In genomic region chr1:182851825-182852224, GRCh38 we compare ENCODE assay signal across 17 cellular contexts. TPM values are rescaled to one million over a fixed set of nuclear protein-coding genes. Genes with fewer than 3 reads are reported as not detected.
DNase-seq lines count a peak whose midpoint lies in the region; ATAC-seq, FAIRE-seq and TF ChIP-seq lines count a peak whose summit lies in the region.
"Had no signal": no experiment of that assay in that cellular context is flagged by ENCODE, and none has a peak within 500 bp of the region (broad histone marks: within the 10 kb centered on the region; RNA-seq: fewer than 3 reads in every experiment).

No MANE protein-coding gene starts in this region.

- no peak for DNase-seq in activated CD4-positive, alpha-beta T cell treated with anti-CD3 and anti-CD28 coated beads for 36 hours
- no peak for DNase-seq in activated CD4-positive, alpha-beta T cell treated with anti-CD3 and anti-CD28 coated beads for 1 hour
- no peak for DNase-seq in activated naive CD8-positive, alpha-beta T cell treated with anti-CD3 and anti-CD28 coated beads, Interleukin-2, amount 50 U/mL, for 24 hours
- no peak for DNase-seq in GM12892 (ENCODE audit: insufficient read length)
- no peak for DNase-seq in stimulated activated effector memory CD8-positive, alpha-beta T cell treated with anti-CD3 and anti-CD28 coated beads, Interleukin-12 subunit alpha, Interleukin-12 subunit beta, amount 100 ng/mL, for 72 hours (ENCODE audit: low spot score in 2 of 2)
- DNase-seq: C1 segment of cervical spinal cord; Calu3; CD4-positive, alpha-beta T cell; DND-41; GDM1; GM23248; IMR-90 had no signal

- H3K9me3 Mint-ChIP-seq in activated CD4-positive, alpha-beta T cell treated with anti-CD3 and anti-CD28 coated beads for 36 hours (ENCODE audit: low read depth): no peaks in the 10 kb centered on the region
- H3K9me3 Mint-ChIP-seq in activated naive CD8-positive, alpha-beta T cell (ENCODE audit: low read depth): no peaks in the 10 kb centered on the region
- no peaks in the 10 kb centered on the region for H3K9me3 Mint-ChIP-seq in activated naive CD8-positive, alpha-beta T cell treated with anti-CD3 and anti-CD28 coated beads, Interleukin-2, amount 50 U/mL, for 24 hours
- no peaks in the 10 kb centered on the region for H3K9me3 Mint-ChIP-seq in stimulated activated effector memory CD8-positive, alpha-beta T cell treated with anti-CD3 and anti-CD28 coated beads, Interleukin-12 subunit alpha, Interleukin-12 subunit beta, amount 100 ng/mL, for 72 hours
- H3K9me3 Mint-ChIP-seq: CD4-positive, alpha-beta T cell had no signal

- POLR2A ChIA-PET in activated CD4-positive, alpha-beta T cell treated with anti-CD3 and anti-CD28 coated beads for 36 hours (lab: Charles Lee): no interaction called here

- peaks cover 43% of the 10 kb centered on the region for H3K4me1 Mint-ChIP-seq in activated CD4-positive, alpha-beta T cell treated with anti-CD3 and anti-CD28 coated beads for 36 hours
- H3K4me1 Mint-ChIP-seq in activated naive CD8-positive, alpha-beta T cell (ENCODE audit: low read depth): peaks cover 41% of the 10 kb centered on the region
- peaks cover 39% of the 10 kb centered on the region for H3K4me1 Mint-ChIP-seq in activated naive CD8-positive, alpha-beta T cell treated with anti-CD3 and anti-CD28 coated beads, Interleukin-2, amount 50 U/mL, for 24 hours
- H3K4me1 Mint-ChIP-seq in stimulated activated effector memory CD8-positive, alpha-beta T cell treated with anti-CD3 and anti-CD28 coated beads, Interleukin-12 subunit alpha, Interleukin-12 subunit beta, amount 100 ng/mL, for 72 hours: peaks cover 32% of the 10 kb centered on the region

- CTCF ChIA-PET in activated CD4-positive, alpha-beta T cell treated with anti-CD3 and anti-CD28 coated beads for 36 hours (lab: Charles Lee): interaction anchor here (1.7 kb wide), 1 partner anchor 9 kb away, joined by 4 read pairs; no protein-coding TSS in a partner anchor

- no peaks in the 10 kb centered on the region for H3K27me3 Mint-ChIP-seq in activated CD4-positive, alpha-beta T cell treated with anti-CD3 and anti-CD28 coated beads for 36 hours
- no peaks in the 10 kb centered on the region for H3K27me3 Mint-ChIP-seq in activated naive CD8-positive, alpha-beta T cell
- no peaks in the 10 kb centered on the region for H3K27me3 Mint-ChIP-seq in activated naive CD8-positive, alpha-beta T cell treated with anti-CD3 and anti-CD28 coated beads, Interleukin-2, amount 50 U/mL, for 24 hours
- H3K27me3 Mint-ChIP-seq: B cell; CD4-positive, alpha-beta T cell had no signal

- no peak overlapping the region for H3K4me3 Mint-ChIP-seq in activated CD4-positive, alpha-beta T cell treated with anti-CD3 and anti-CD28 coated beads for 36 hours
- no peak overlapping the region for H3K4me3 Mint-ChIP-seq in activated naive CD8-positive, alpha-beta T cell
- H3K4me3 Mint-ChIP-seq in activated naive CD8-positive, alpha-beta T cell treated with anti-CD3 and anti-CD28 coated beads, Interleukin-2, amount 50 U/mL, for 24 hours: no peak overlapping the region
- no peak overlapping the region for H3K4me3 Mint-ChIP-seq in stimulated activated effector memory CD8-positive, alpha-beta T cell treated with anti-CD3 and anti-CD28 coated beads, Interleukin-12 subunit alpha, Interleukin-12 subunit beta, amount 100 ng/mL, for 72 hours
- H3K4me3 Mint-ChIP-seq: B cell; CD4-positive, alpha-beta T cell had no signal

- peak; percentile 65 for ATAC-seq in activated CD4-positive, alpha-beta T cell treated with anti-CD3 and anti-CD28 coated beads for 36 hours
- ATAC-seq in activated naive CD8-positive, alpha-beta T cell treated with anti-CD3 and anti-CD28 coated beads, Interleukin-2, amount 50 U/mL, for 24 hours: no peak
- ATAC-seq in stimulated activated effector memory CD8-positive, alpha-beta T cell treated with anti-CD3 and anti-CD28 coated beads, Interleukin-12 subunit alpha, Interleukin-12 subunit beta, amount 100 ng/mL, for 72 hours: peak; percentile 48
- ATAC-seq in GM21825 (IDR thresholded peaks at IDR 0.05; ENCODE audit: unreplicated experiment): no peak
- ATAC-seq: HCT116 had no signal

- peak; percentile 18; the same call in 1 of the 2 replicates for TF ChIP-seq POLR2A in GM12892 (IDR thresholded peaks at IDR 0.05; ENCODE audit: low read depth, low read length)

- H3K36me3 Mint-ChIP-seq in activated CD4-positive, alpha-beta T cell treated with anti-CD3 and anti-CD28 coated beads for 36 hours (ENCODE audit: low read depth): peaks cover 78% of the 10 kb centered on the region
- peaks cover 6% of the 10 kb centered on the region for H3K36me3 Mint-ChIP-seq in activated naive CD8-positive, alpha-beta T cell
- peaks cover 82% of the 10 kb centered on the region for H3K36me3 Mint-ChIP-seq in activated naive CD8-positive, alpha-beta T cell treated with anti-CD3 and anti-CD28 coated beads, Interleukin-2, amount 50 U/mL, for 24 hours (ENCODE audit: low read depth)
- H3K36me3 Mint-ChIP-seq in stimulated activated effector memory CD8-positive, alpha-beta T cell treated with anti-CD3 and anti-CD28 coated beads, Interleukin-12 subunit alpha, Interleukin-12 subunit beta, amount 100 ng/mL, for 72 hours: peaks cover 100% of the 10 kb centered on the region

- H3K27ac Mint-ChIP-seq in activated CD4-positive, alpha-beta T cell treated with anti-CD3 and anti-CD28 coated beads for 36 hours: peak overlapping the region; percentile 47
- peak overlapping the region; percentile 61 for H3K27ac Mint-ChIP-seq in activated naive CD8-positive, alpha-beta T cell
- no peak overlapping the region for H3K27ac Mint-ChIP-seq in activated naive CD8-positive, alpha-beta T cell treated with anti-CD3 and anti-CD28 coated beads, Interleukin-2, amount 50 U/mL, for 24 hours
- H3K27ac Mint-ChIP-seq in stimulated activated effector memory CD8-positive, alpha-beta T cell treated with anti-CD3 and anti-CD28 coated beads, Interleukin-12 subunit alpha, Interleukin-12 subunit beta, amount 100 ng/mL, for 72 hours: no peak overlapping the region
- H3K27ac Mint-ChIP-seq: B cell; CD4-positive, alpha-beta T cell had no signal

- intact Hi-C loops in activated CD4-positive, alpha-beta T cell treated with anti-CD3 and anti-CD28 coated beads for 36 hours (cut with DNase I, micrococcal nuclease): loop anchor here in 1 of 2 experiments (1.0 kb wide), 1 partner anchor 10 kb away; no protein-coding TSS in a partner anchor

- FAIRE-seq in GM12892 (lab: Jason Lieb, UNC): no peak
- FAIRE-seq: H54 had no signal

RNA-seq across cellular contexts. Expression of gene DHX9, which starts 12.7 kb away (rescaled TPM):
- 100 to 1,000 TPM; 244 to 255 TPM for total RNA-seq in activated CD4-positive, alpha-beta T cell treated with anti-CD3 and anti-CD28 coated beads for 36 hours
- 115 TPM for polyA plus RNA-seq in GM12892 (2012; ENCODE audit: missing spikeins)

Comparison
In these comparisons a context has a peak if more than half of its experiments do, and no peak if none do; other contexts are left out.
1. H3K27ac Mint-ChIP-seq: peak in activated CD4-positive, alpha-beta T cell treated with anti-CD3 and anti-CD28 coated beads for 36 hours (single experiment) and activated naive CD8-positive, alpha-beta T cell (single experiment); none in activated naive CD8-positive, alpha-beta T cell treated with anti-CD3 and anti-CD28 coated beads, Interleukin-2, amount 50 U/mL, for 24 hours (single experiment) and stimulated activated effector memory CD8-positive, alpha-beta T cell treated with anti-CD3 and anti-CD28 coated beads, Interleukin-12 subunit alpha, Interleukin-12 subunit beta, amount 100 ng/mL, for 72 hours (single experiment).
2. ATAC-seq: peak in activated CD4-positive, alpha-beta T cell treated with anti-CD3 and anti-CD28 coated beads for 36 hours (single experiment) and stimulated activated effector memory CD8-positive, alpha-beta T cell treated with anti-CD3 and anti-CD28 coated beads, Interleukin-12 subunit alpha, Interleukin-12 subunit beta, amount 100 ng/mL, for 72 hours (single experiment); none in activated naive CD8-positive, alpha-beta T cell treated with anti-CD3 and anti-CD28 coated beads, Interleukin-2, amount 50 U/mL, for 24 hours (single experiment) and GM21825 (single experiment).